8 cellular contexts compared by ENCODE assay signal in the genomic region with DNA sequence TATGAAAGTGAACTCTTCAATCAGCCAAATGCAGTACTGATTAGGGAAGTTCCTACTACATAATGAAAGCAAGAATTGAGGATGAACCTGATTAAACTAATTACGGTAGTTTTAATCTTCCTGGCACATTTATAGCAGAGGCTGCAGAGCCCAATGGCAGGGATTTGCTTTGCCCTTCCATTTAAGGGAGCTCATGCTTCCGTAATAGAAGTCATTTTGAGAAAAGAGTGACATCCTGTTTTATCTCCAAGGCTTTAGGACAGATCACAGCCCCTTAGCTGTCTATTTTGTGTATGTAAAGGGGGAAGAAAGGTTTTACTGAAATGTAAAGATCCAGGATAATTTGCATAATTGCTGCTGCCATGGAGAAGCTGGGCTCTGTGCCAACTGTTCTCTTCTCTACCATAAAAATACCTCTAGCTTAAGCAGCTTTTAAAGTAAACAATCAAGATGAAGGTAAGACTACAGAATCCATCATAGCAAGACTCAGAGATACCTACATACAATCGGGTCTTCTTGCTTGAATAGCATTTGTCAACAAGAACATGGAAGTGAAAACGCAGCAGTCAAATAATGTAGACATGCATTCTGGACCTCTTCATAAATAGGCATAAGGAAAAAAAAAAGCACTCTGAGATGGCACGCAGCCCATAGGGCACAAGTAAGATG.
DNase-seq lines count a peak whose midpoint lies in the region; ATAC-seq, FAIRE-seq and TF ChIP-seq lines count a peak whose summit lies in the region.

No MANE protein-coding gene starts in this region.

- H3K27ac Mint-ChIP-seq in CD4-positive, alpha-beta memory T cell, result peak overlapping the region; percentile 12 to 52 (median 29)
- H3K27ac Mint-ChIP-seq in GM23338, result peak overlapping the region; percentile 61; the same call in 1 of the 2 replicates
- no peak overlapping the region for H3K27ac Mint-ChIP-seq in chondrocyte (ENCODE audit: unreplicated experiment)

- peak overlapping the region; percentile 42 for H3K4me2 ChIP-seq in GM23338

- no peak for FAIRE-seq in urothelium cell line (lab: Jason Lieb, UNC)

- peaks cover 24% of the 10 kb centered on the region for H3K4me1 ChIP-seq in CD4-positive, alpha-beta memory T cell (ENCODE audit: insufficient read depth, low read length)
- H3K4me1 ChIP-seq in GM23338 (ENCODE audit: insufficient read depth), result peaks cover 17% of the 10 kb centered on the region
- no peaks in the 10 kb centered on the region for H3K4me1 ChIP-seq in prostate gland (replicated peaks)

- intact Hi-C loops in CD4-positive, alpha-beta memory T cell (cut with micrococcal nuclease), result no loop called here
- intact Hi-C loops in prostate gland (cut with DNase I), result loop anchor here (5.0 to 10.0 kb wide), 2 partner anchors 178 to 225 kb away; partner anchors contain the start of genes CLK2, HCN3 and RUSC1

- H3K4me3 Mint-ChIP-seq in CD4-positive, alpha-beta memory T cell, result peak overlapping the region in 3 of 8 donors; percentile 23 to 38 (median 27)
- H3K4me3 Mint-ChIP-seq in GM23338 (peak overlapping the region; percentile 2; the same call in 1 of the 3 replicates), chondrocyte (ENCODE audit: unreplicated experiment) (no peak overlapping the region)

- no peaks in the 10 kb centered on the region for H3F3A ChIP-seq in GM23338 (replicated peaks; ENCODE audit: low read depth)

- CTCF ChIA-PET in CD4-positive, alpha-beta memory T cell (lab: Charles Lee; ENCODE audit: partially characterized antibody), result interaction anchor here (0.6 to 1.0 kb wide), 2 partner anchors 250 to 1213 kb away, joined by 3 to 5 read pairs; no protein-coding TSS in a partner anchor

- peak; percentile 28; the same call in 2 of the 3 replicates for ATAC-seq in GM23338

- WGBS in prostate gland, result 25% methylated on average over 5 of the region's 5 CpGs

- POLR2A ChIA-PET in CD4-positive, alpha-beta memory T cell (lab: Charles Lee; ENCODE audit: partially characterized antibody), result interaction anchor here (0.6 kb wide), 1 partner anchor 31 kb away, joined by 3 read pairs; no protein-coding TSS in a partner anchor

- TF ChIP-seq CTCF in GM23338 (conservative IDR thresholded peaks at IDR 0.05; ENCODE audit: low read depth in 2 of 2) (no peak), prostate gland (IDR thresholded peaks at IDR 0.05) (no peak), chondrocyte (IDR thresholded peaks at IDR 0.05) (no peak)

- no peaks in the 10 kb centered on the region for H3K9me2 ChIP-seq in GM23338 (ENCODE audit: insufficient read depth)

- no peaks in the 10 kb centered on the region for H3K9me3 Mint-ChIP-seq in CD4-positive, alpha-beta memory T cell
- H3K9me3 Mint-ChIP-seq in GM23338, result no peaks in the 10 kb centered on the region
- no peaks in the 10 kb centered on the region for H3K9me3 Mint-ChIP-seq in chondrocyte (ENCODE audit: low read depth)

- H3K36me3 Mint-ChIP-seq in CD4-positive, alpha-beta memory T cell, result peaks cover 4 to 9% of the 10 kb centered on the region in 2 donors
- H3K36me3 Mint-ChIP-seq in GM23338 (ENCODE audit: low read depth) (0 out of 3 replicates have a peak, but pooled peaks cover 4% of the 10 kb centered on the region), chondrocyte (ENCODE audit: low read depth) (peaks cover 3% of the 10 kb centered on the region)

- H4K20me1 ChIP-seq in GM23338 (replicated peaks; ENCODE audit: insufficient read depth), result peaks cover 17% of the 10 kb centered on the region

- H3K4me3 ChIP-seq in CD4-positive, alpha-beta memory T cell (ENCODE audit: low read length in 2 of 2), result no peak overlapping the region
- peak overlapping the region; percentile 14; the same call in 1 of the 2 replicates for H3K4me3 ChIP-seq in GM23338
- no peak overlapping the region for H3K4me3 ChIP-seq in prostate gland

- no peaks in the 10 kb centered on the region for H3K9me3 ChIP-seq in CD4-positive, alpha-beta memory T cell (ENCODE audit: control insufficient read depth in 1 of 2, low read length in 2 of 2)
- no peaks in the 10 kb centered on the region for H3K9me3 ChIP-seq in prostate gland

- H3K4me1 Mint-ChIP-seq in CD4-positive, alpha-beta memory T cell, result peaks cover 21 to 39% (median 29%) of the 10 kb centered on the region in 4 donors
- H3K4me1 Mint-ChIP-seq in GM23338 (peaks cover 18% of the 10 kb centered on the region), chondrocyte (ENCODE audit: low read depth) (peaks cover 15% of the 10 kb centered on the region)

- TF ChIP-seq POLR2A in prostate gland (IDR thresholded peaks at IDR 0.05), result no peak

- no peak overlapping the region for H2AFZ ChIP-seq in GM23338

- DNase-seq in CD4-positive, alpha-beta memory T cell, result no peak
- DNase-seq in GM23338 (ENCODE audit: low spot score) (peak; percentile 15), NCI-H446 (lab: John Stamatoyannopoulos, UW) (peak; percentile 58 to 60), prostate gland (ENCODE audit: low spot score) (peak; percentile 26), chondrocyte (ENCODE audit: low spot score) (no peak), urothelium cell line (ENCODE audit: low spot score) (no peak)
- no peak for DNase-seq in stimulated activated CD4-positive, alpha-beta T cell treated with anti-CD3 and anti-CD28 coated beads, Interleukin-12 subunit alpha, Interleukin-12 subunit beta, amount 100 ng/mL, for 4 hours

- H3K27ac ChIP-seq in CD4-positive, alpha-beta memory T cell (ENCODE audit: low read depth, low read length), result no peak overlapping the region
- H3K27ac ChIP-seq in GM23338 (ENCODE audit: low read depth) (0 out of 2 replicates have a peak overlapping the region, but pooled peaks have one; percentile 22), cingulate gyrus (ENCODE audit: low read depth, low read length) (peak overlapping the region; percentile 0), prostate gland (no peak overlapping the region)

- no peaks in the 10 kb centered on the region for H3K27me3 ChIP-seq in CD4-positive, alpha-beta memory T cell (ENCODE audit: insufficient read depth, low read length)
- H3K27me3 ChIP-seq in GM23338 (ENCODE audit: insufficient read depth) (no peaks in the 10 kb centered on the region), prostate gland (replicated peaks; ENCODE audit: insufficient read depth) (no peaks in the 10 kb centered on the region)

- H3K79me2 ChIP-seq in GM23338 (replicated peaks; ENCODE audit: insufficient read depth), result peaks cover 68% of the 10 kb centered on the region

- no peaks in the 10 kb centered on the region for H3K36me3 ChIP-seq in CD4-positive, alpha-beta memory T cell (ENCODE audit: insufficient read depth, low read length)
- H3K36me3 ChIP-seq in GM23338 (ENCODE audit: insufficient read depth) (no peaks in the 10 kb centered on the region), prostate gland (no peaks in the 10 kb centered on the region)

- H3K27me3 Mint-ChIP-seq in CD4-positive, alpha-beta memory T cell, result no peaks in the 10 kb centered on the region
- H3K27me3 Mint-ChIP-seq in GM23338 (ENCODE audit: insufficient read depth, low read depth, poor library complexity) (peaks cover 4% of the 10 kb centered on the region), chondrocyte (ENCODE audit: low read depth) (no peaks in the 10 kb centered on the region)

TF ChIP-seq in GM23338, 12 proteins besides CTCF, POLR2A, EP300 and RAD21:
- TF ChIP-seq REST (IDR thresholded peaks at IDR 0.05; ENCODE audit: unreplicated experiment) (no peak), ETS1 (IDR thresholded peaks at IDR 0.05) (no peak), EZH2 (IDR thresholded peaks at IDR 0.05; ENCODE audit: low read depth, unreplicated experiment) (no peak), ZNF114 (CRISPR knock-in tag; IDR thresholded peaks at IDR 0.05) (no peak)
TF ChIP-seq in GM23338: peak in this region for 0.

Comparison
In these comparisons a context has a peak if more than half of its experiments do, and no peak if none do; other contexts are left out.
1. DNase-seq: peak in GM23338 (single experiment), NCI-H446 (2 of 2) and prostate gland (single experiment); none in CD4-positive, alpha-beta memory T cell (0 of 5), chondrocyte (single experiment), stimulated activated CD4-positive, alpha-beta T cell treated with anti-CD3 and anti-CD28 coated beads, Interleukin-12 subunit alpha, Interleukin-12 subunit beta, amount 100 ng/mL, for 4 hours (single experiment) and urothelium cell line (single experiment).
2. H3K27ac ChIP-seq: peak in GM23338 (single experiment) and cingulate gyrus (single experiment); none in CD4-positive, alpha-beta memory T cell (single experiment) and prostate gland (0 of 2).